ENCODE assay signal across 12 cellular contexts in the genomic region with DNA sequence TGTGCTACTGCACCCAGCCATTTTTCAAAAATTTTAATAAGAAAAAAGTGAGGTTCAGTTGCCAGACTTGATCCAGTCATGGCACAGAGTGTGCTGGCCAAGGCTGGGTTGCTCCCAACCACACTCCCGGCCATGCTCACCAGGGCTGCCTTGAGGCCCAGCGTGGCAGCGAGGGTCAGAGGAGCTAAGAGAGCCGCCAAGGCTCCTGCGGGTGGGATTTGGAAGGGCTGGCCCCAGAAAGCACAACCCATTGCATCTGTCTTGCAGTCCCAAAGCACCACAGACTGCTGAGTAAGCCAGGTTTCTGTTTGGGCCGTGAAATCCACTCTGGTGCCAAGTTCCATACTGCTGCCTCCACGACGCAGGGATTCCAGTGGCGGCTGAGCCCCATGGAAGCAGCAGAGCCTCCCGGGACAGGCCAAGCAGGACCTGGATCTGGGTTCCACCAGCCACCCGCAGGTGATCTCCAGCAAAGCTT. TPM values are rescaled to one million over a fixed set of nuclear protein-coding genes. Genes with fewer than 3 reads are reported as not detected.
A peak's percentile ranks its signal among the peaks of the same experiment; 100 is the strongest.
DNase-seq lines count a peak whose midpoint lies in the region; ATAC-seq and TF ChIP-seq lines count a peak whose summit lies in the region.
"Had no signal": no experiment of that assay in that cellular context is flagged by ENCODE, and none has a peak within 500 bp of the region (broad histone marks: within the 10 kb centered on the region; RNA-seq: fewer than 3 reads in every experiment).

No MANE protein-coding gene starts in this region.

- H3K27me3 ChIP-seq in esophagus muscularis mucosa (no peaks in the 10 kb centered on the region), tibial nerve (no peaks in the 10 kb centered on the region)

- peak; percentile 14 for ATAC-seq in SK-N-SH treated with all-trans-retinoic acid at 6 μM for 48 hours
- no peak for ATAC-seq in stimulated activated memory B cell treated with anti-CD40 and anti-IgM and Interleukin-4, amounts not matched to agents 10 μg/mL and 1 μg/mL and 100 μg/mL, for 72 hours

- no peak for TF ChIP-seq POLR2A in esophagus muscularis mucosa (IDR thresholded peaks at IDR 0.05; ENCODE audit: low read depth)
- TF ChIP-seq POLR2A in tibial nerve (IDR thresholded peaks at IDR 0.05), result no peak

- H3K27ac Mint-ChIP-seq in stimulated activated memory B cell treated with anti-CD40 and anti-IgM and Interleukin-4, amounts not matched to agents 10 μg/mL and 1 μg/mL and 100 μg/mL, for 72 hours, result peak overlapping the region; percentile 95

- CTCF ChIA-PET in HEK293 (lab: Yijun Ruan, JAX), result interaction anchor here (1.4 kb wide), 1 partner anchor 41 kb away, joined by 4 read pairs; no protein-coding TSS in a partner anchor

- WGBS in esophagus muscularis mucosa, result 60% methylated on average over 1 of the region's 11 CpGs
- 83 to 84% methylated on average over 10 to 11 of the region's 11 CpGs for WGBS in tibial nerve, 2 donors

- H3K4me1 ChIP-seq in HEK293 (ENCODE audit: control insufficient read depth, insufficient read depth, low read length) (peaks cover 16% of the 10 kb centered on the region), esophagus muscularis mucosa (peaks cover 74 to 88% (median 86%) of the 10 kb centered on the region in 4 donors), tibial nerve (peaks cover 8 to 68% (median 47%) of the 10 kb centered on the region in 4 donors)

- intact Hi-C loops in esophagus muscularis mucosa (cut with DNase I), result loop anchor here (5.0 kb wide), 1 partner anchor 121 kb away; no protein-coding TSS in a partner anchor

- peaks cover 87% of the 10 kb centered on the region for H3K4me1 Mint-ChIP-seq in stimulated activated memory B cell treated with anti-CD40 and anti-IgM and Interleukin-4, amounts not matched to agents 10 μg/mL and 1 μg/mL and 100 μg/mL, for 72 hours

- H3K27ac ChIP-seq in HEK293 (ENCODE audit: extremely low read depth, low read depth, low read length) (no peak overlapping the region), esophagus muscularis mucosa (replicated peaks in 1 of 4) (peak overlapping the region; percentile 48 to 96 (median 78)), tibial nerve (peak overlapping the region in 2 of 4 donors; percentile 60 to 92)

- H3K9me3 ChIP-seq in HEK293 (ENCODE audit: control insufficient read depth, insufficient read depth, low read depth, low read length), result no peaks in the 10 kb centered on the region
- H3K9me3 ChIP-seq in esophagus muscularis mucosa, result no peaks in the 10 kb centered on the region
- H3K9me3 ChIP-seq in tibial nerve, result no peaks in the 10 kb centered on the region

- TF ChIP-seq CTCF in HEK293 (tag by site-specific recombination; IDR thresholded peaks at IDR 0.05) (no peak), esophagus muscularis mucosa (IDR thresholded peaks at IDR 0.05) (no peak), tibial nerve (IDR thresholded peaks at IDR 0.05) (no peak)

- POLR2A ChIA-PET in HEK293 (lab: Yijun Ruan, JAX), result interaction anchor here (0.6 kb wide), 1 partner anchor 271 kb away, joined by 3 read pairs; no protein-coding TSS in a partner anchor

- peaks cover 0 to 45% of the 10 kb centered on the region in 2 experiments; a peak in 2 of 3 replicates for H3K36me3 ChIP-seq in HEK293 (ENCODE audit: control insufficient read depth in 2 of 2, insufficient read depth in 1 of 2, low read length in 2 of 2)
- peaks cover 0 to 5% (median 3%) of the 10 kb centered on the region in 4 donors for H3K36me3 ChIP-seq in esophagus muscularis mucosa
- peaks cover 0 to 6% (median 0%) of the 10 kb centered on the region in 3 donors for H3K36me3 ChIP-seq in tibial nerve

- no peaks in the 10 kb centered on the region for H3K9me3 Mint-ChIP-seq in stimulated activated memory B cell treated with anti-CD40 and anti-IgM and Interleukin-4, amounts not matched to agents 10 μg/mL and 1 μg/mL and 100 μg/mL, for 72 hours

- TF ChIP-seq EP300 in esophagus muscularis mucosa (IDR thresholded peaks at IDR 0.05), result no peak
- no peak for TF ChIP-seq EP300 in tibial nerve (IDR thresholded peaks at IDR 0.05)

- no peak overlapping the region for H3K4me3 ChIP-seq in HEK293 (ENCODE audit: low read depth, low read length)
- H3K4me3 ChIP-seq in esophagus muscularis mucosa, result no peak overlapping the region
- no peak overlapping the region for H3K4me3 ChIP-seq in tibial nerve

- no peak for DNase-seq in esophagus muscularis mucosa (ENCODE audit: extremely low spot score)
- no peak for DNase-seq in SK-N-DZ (ENCODE audit: low spot score)
- no peak for DNase-seq in hypothalamus (lab: John Stamatoyannopoulos, UW)
- DNase-seq in tibial nerve (ENCODE audit: low spot score in 2 of 2), result no peak
- DNase-seq: midbrain, NCI-H1048, SHP77 treated with DMSO at 0.1 percent for 48 hours had no signal

- H3K36me3 Mint-ChIP-seq in stimulated activated memory B cell treated with anti-CD40 and anti-IgM and Interleukin-4, amounts not matched to agents 10 μg/mL and 1 μg/mL and 100 μg/mL, for 72 hours, result peaks cover 42% of the 10 kb centered on the region

- H3K4me3 Mint-ChIP-seq in stimulated activated memory B cell treated with anti-CD40 and anti-IgM and Interleukin-4, amounts not matched to agents 10 μg/mL and 1 μg/mL and 100 μg/mL, for 72 hours, result no peak overlapping the region

- H3K27me3 Mint-ChIP-seq in stimulated activated memory B cell treated with anti-CD40 and anti-IgM and Interleukin-4, amounts not matched to agents 10 μg/mL and 1 μg/mL and 100 μg/mL, for 72 hours, result no peaks in the 10 kb centered on the region

TF ChIP-seq in HEK293, 187 proteins besides CTCF, POLR2A, EP300 and RAD21 (continues in another document):
- no peak for TF ChIP-seq ZBTB21 (tag by site-specific recombination; IDR thresholded peaks at IDR 0.05)
- TF ChIP-seq ZNF48 (tag by site-specific recombination; IDR thresholded peaks at IDR 0.05), result no peak
- TF ChIP-seq ZNF747 (tag by site-specific recombination; IDR thresholded peaks at IDR 0.05), result no peak
- peak; percentile 79 for TF ChIP-seq ZNF600 (tag by site-specific recombination; IDR thresholded peaks at IDR 0.05)
- TF ChIP-seq ZNF24 (tag by site-specific recombination; IDR thresholded peaks at IDR 0.05), result no peak
- no peak for TF ChIP-seq ZFHX2 (tag by site-specific recombination; conservative IDR thresholded peaks at IDR 0.05)
- TF ChIP-seq ZNF530 (tag by site-specific recombination; IDR thresholded peaks at IDR 0.05; ENCODE audit: low read depth), result no peak
- no peak for TF ChIP-seq OVOL3 (tag by site-specific recombination; IDR thresholded peaks at IDR 0.05)
- TF ChIP-seq, protein P1, sequence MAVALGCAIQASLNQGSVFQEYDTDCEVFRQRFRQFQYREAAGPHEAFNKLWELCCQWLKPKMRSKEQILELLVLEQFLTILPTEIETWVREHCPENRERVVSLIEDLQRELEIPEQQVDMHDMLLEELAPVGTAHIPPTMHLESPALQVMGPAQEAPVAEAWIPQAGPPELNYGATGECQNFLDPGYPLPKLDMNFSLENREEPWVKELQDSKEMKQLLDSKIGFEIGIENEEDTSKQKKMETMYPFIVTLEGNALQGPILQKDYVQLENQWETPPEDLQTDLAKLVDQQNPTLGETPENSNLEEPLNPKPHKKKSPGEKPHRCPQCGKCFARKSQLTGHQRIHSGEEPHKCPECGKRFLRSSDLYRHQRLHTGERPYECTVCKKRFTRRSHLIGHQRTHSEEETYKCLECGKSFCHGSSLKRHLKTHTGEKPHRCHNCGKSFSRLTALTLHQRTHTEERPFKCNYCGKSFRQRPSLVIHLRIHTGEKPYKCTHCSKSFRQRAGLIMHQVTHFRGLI (tag by site-specific recombination; IDR thresholded peaks at IDR 0.05), result no peak
- no peak for TF ChIP-seq IKZF3 (tag by site-specific recombination; IDR thresholded peaks at IDR 0.05)

TF ChIP-seq in SK-N-SH treated with all-trans-retinoic acid at 6 μM for 48 hours, 23 proteins besides CTCF, POLR2A, EP300 and RAD21:
- no peak for TF ChIP-seq RARB (CRISPR knock-in tag; IDR thresholded peaks at IDR 0.05)
- no peak for TF ChIP-seq PPARA (CRISPR knock-in tag; IDR thresholded peaks at IDR 0.05; ENCODE audit: borderline replicate concordance)
- no peak for TF ChIP-seq ZNF70 (CRISPR knock-in tag; IDR thresholded peaks at IDR 0.05)
- no peak for TF ChIP-seq ZFP30 (CRISPR knock-in tag; IDR thresholded peaks at IDR 0.05)
- no peak for TF ChIP-seq GLIS3 (CRISPR knock-in tag; IDR thresholded peaks at IDR 0.05)

RNA-seq across cellular contexts. Expression of gene ZBTB17, which starts 22.6 kb away (rescaled TPM):
- total RNA-seq in esophagus muscularis mucosa (10 to 100 TPM; 29.5 to 40.8 (median 34.6) TPM), tibial nerve (10 to 100 TPM; 34.5 to 85.2 (median 52.4) TPM)
- polyA plus RNA-seq in SK-N-DZ (2014; cell fraction: cytosol; rRNA removed), result 30.0 and 32.6 TPM in 2 replicates
- polyA plus RNA-seq in SK-N-DZ (2014; cell fraction: nucleus; rRNA removed), result 143 and 161 TPM in 2 replicates

RNA-seq across cellular contexts. Expression of gene SRARP, which starts 50.7 kb away (rescaled TPM):
- total RNA-seq in esophagus muscularis mucosa, result not detected
- not detected in 2 replicates for polyA plus RNA-seq in SK-N-DZ (2014; cell fraction: cytosol; rRNA removed)
- polyA plus RNA-seq in SK-N-DZ (2014; cell fraction: nucleus; rRNA removed), result not detected in 2 replicates
- under 1 TPM in 2 of 4 donors, not detected in 2; 0.39 to 0.90 TPM for total RNA-seq in tibial nerve
- total RNA-seq: activated CD8-positive, alpha-beta memory T cell treated with anti-CD3 and anti-CD28 coated beads for 36 hours; epithelial cell of proximal tubule had no signal
